In the genomic region with DNA sequence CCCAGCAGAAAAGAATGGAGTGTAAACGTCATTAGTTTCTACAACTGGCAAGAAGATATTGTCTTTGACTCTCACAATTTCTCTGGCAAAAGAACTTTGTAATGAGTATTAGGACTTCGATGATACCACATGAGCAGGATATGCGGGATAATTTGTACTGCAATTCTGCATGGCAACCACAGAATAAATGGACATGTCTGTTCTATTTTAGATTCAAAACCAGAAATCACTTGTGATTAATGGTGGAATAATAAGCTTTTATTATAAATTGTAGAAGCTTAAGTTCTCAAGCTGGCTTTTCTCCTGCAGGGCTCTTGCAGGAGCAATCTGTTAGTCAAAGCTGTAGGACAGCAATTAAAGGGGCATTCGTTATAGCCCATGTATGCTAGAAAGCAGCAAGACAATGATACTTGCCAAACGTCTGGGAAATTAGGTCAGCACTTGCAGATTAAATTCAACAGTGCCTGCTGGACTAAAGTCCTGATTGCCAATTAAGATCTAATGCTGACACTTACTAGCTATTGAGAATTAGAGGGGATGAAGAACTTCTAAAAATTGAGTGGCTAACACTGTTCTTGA, we compare ENCODE assay signal across 15 cellular contexts.
"Had no signal": no experiment of that assay in that cellular context is flagged by ENCODE, and none has a peak within 500 bp of the region (broad histone marks: within the 10 kb centered on the region; RNA-seq: fewer than 3 reads in every experiment).

No MANE protein-coding gene starts in this region.

- FAIRE-seq: frontal cortex, kidney had no signal

- DNase-seq: activated CD4-positive, alpha-beta T cell treated with anti-CD3 and anti-CD28 coated beads, Interleukin-2, amount 10 ng/mL, durations not matched to agents 24 days and 14 days; activated CD8-positive, alpha-beta T cell treated with anti-CD3 and anti-CD28 coated beads for 36 hours; activated naive CD4-positive, alpha-beta T cell treated with Interleukin-2 at 50 U/mL for 16 hours; activated T-cell treated with anti-CD3 and anti-CD28 coated beads, Interleukin-2, amount 50 U/mL, for 1 hour; brain microvascular endothelial cell; central memory CD4-positive, alpha-beta T cell; erythroblast; head of caudate nucleus; kidney; left lung; posterior cingulate gyrus; T1000; uterus had no signal

- ATAC-seq: activated CD8-positive, alpha-beta T cell treated with anti-CD3 and anti-CD28 coated beads for 36 hours; left lung; natural killer cell treated with Interleukin-12 subunit alpha and Interleukin-12 subunit beta and Interleukin-15 and Interleukin-18, amount 100 ng/mL, for 72 hours had no signal
